ENCODE assay signal across 11 cellular contexts in the genomic region with DNA sequence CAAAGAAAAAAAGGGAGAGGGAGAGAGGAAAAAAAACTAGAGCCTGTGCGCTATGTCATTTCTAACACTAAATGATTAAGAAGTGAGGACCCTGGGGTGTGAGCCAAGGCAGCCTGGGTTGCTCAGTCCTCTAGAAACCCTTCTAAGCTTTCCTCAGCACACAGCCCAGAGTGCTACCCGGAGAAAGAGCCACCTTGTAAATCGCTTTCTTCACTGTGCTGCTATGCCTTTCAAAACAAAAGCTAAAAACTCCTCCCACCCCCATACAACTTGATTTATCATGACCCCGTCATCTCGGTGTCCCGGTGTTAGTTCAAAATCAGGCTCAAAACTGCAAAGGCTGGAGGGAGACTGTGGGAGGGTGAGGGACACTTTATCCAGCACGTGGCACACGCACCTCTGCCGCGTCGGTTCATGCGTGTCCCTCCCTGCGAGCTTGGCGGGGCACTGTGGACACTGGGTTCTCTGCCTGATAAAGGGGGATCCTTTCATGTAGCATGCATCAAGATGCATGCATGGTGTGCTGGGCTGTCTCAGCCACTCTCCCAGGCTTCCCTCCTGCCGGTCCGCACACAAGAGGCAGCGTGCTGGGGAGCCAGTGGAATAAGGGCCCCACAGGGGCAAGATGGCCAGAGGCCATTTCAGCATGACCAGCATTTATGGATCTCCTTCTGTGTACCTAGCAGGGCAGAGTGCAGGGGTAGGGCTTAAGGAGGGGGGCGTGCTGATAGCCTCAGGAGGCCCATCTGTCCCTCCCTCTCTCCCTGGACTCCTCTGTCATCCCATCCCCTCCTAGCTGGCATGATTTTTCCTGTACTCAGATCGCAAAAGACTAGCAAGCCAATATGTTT.
DNase-seq lines count a peak whose midpoint lies in the region; ATAC-seq and TF ChIP-seq lines count a peak whose summit lies in the region.
"Had no signal": no experiment of that assay in that cellular context is flagged by ENCODE, and none has a peak within 500 bp of the region (broad histone marks: within the 10 kb centered on the region; RNA-seq: fewer than 3 reads in every experiment).

No MANE protein-coding gene starts in this region.

- H3K4me3 ChIP-seq in astrocyte of the spinal cord (ENCODE audit: low read depth, low read length) (no peak overlapping the region), iPS-15b (ENCODE audit: low read depth, low read length) (no peak overlapping the region), gastrocnemius medialis (peak overlapping the region in 1 of 4 donors; percentile 30)

- peaks cover 3% of the 10 kb centered on the region for H3K4me1 ChIP-seq in iPS-15b (ENCODE audit: control insufficient read depth, insufficient read depth, low read length)
- peaks cover 38 to 50% of the 10 kb centered on the region in 2 donors for H3K4me1 ChIP-seq in gastrocnemius medialis

- peaks cover 22% of the 10 kb centered on the region for H3K4me1 Mint-ChIP-seq in activated naive CD4-positive, alpha-beta T cell treated with anti-CD3 and anti-CD28 coated beads, Interleukin-2, amount 10 ng/mL, durations not matched to agents 7 days and 5 days

- H3K9me3 ChIP-seq in iPS-15b (ENCODE audit: control insufficient read depth, insufficient read depth, low read length), result no peaks in the 10 kb centered on the region
- H3K9me3 ChIP-seq in gastrocnemius medialis, result no peaks in the 10 kb centered on the region

- in situ Hi-C loops in astrocyte of the spinal cord (cut with HindIII; ENCODE audit: low sequenced_read_pairs), result no loop called here
- in situ Hi-C loops in gastrocnemius medialis (cut with MboI; ENCODE audit: low sequenced_read_pairs in 4 of 4), result no loop called here

- H3K27me3 ChIP-seq in iPS-15b (ENCODE audit: control insufficient read depth, insufficient read depth, low read length) (no peaks in the 10 kb centered on the region), gastrocnemius medialis (no peaks in the 10 kb centered on the region)

- H3K27ac Mint-ChIP-seq in activated naive CD4-positive, alpha-beta T cell treated with anti-CD3 and anti-CD28 coated beads, Interleukin-2, amount 10 ng/mL, durations not matched to agents 7 days and 5 days, result no peak overlapping the region

- CTCF ChIA-PET in activated naive CD4-positive, alpha-beta T cell treated with anti-CD3 and anti-CD28 coated beads, Interleukin-2, amount 10 ng/mL, durations not matched to agents 7 days and 5 days (lab: Charles Lee), result interaction anchor here (1.3 to 3.1 kb wide), 2 partner anchors 10 to 310 kb away, joined by 3 to 9 read pairs; no protein-coding TSS in a partner anchor

- TF ChIP-seq CTCF in astrocyte of the spinal cord (IDR thresholded peaks at IDR 0.05; ENCODE audit: low read depth, low read length), result no peak
- no peak for TF ChIP-seq CTCF in gastrocnemius medialis (IDR thresholded peaks at IDR 0.05 in 4 of 5, conservative IDR thresholded peaks at IDR 0.05 in 1 of 5)

- H3K27me3 Mint-ChIP-seq in activated naive CD4-positive, alpha-beta T cell treated with anti-CD3 and anti-CD28 coated beads, Interleukin-2, amount 10 ng/mL, durations not matched to agents 7 days and 5 days, result peaks cover 47% of the 10 kb centered on the region

- no peak for ATAC-seq in gastrocnemius medialis
- ATAC-seq in HG03196 (IDR thresholded peaks at IDR 0.05; ENCODE audit: unreplicated experiment), result no peak
- ATAC-seq: HCT116 had no signal

- peak overlapping the region; percentile 80 to 92 (median 84) for H3K27ac ChIP-seq in gastrocnemius medialis
- H3K27ac ChIP-seq: C4-2B had no signal

- peaks cover 3% of the 10 kb centered on the region for H3K36me3 ChIP-seq in iPS-15b (ENCODE audit: control insufficient read depth, insufficient read depth, low read length)
- H3K36me3 ChIP-seq in gastrocnemius medialis, result no peaks in the 10 kb centered on the region

- DNase-seq in CD1c-positive myeloid dendritic cell (ENCODE audit: extremely low spot score), result peak; percentile 7
- peak; percentile 32 for DNase-seq in astrocyte of the spinal cord (ENCODE audit: low read depth, low spot score)
- no peak for DNase-seq in gastrocnemius medialis
- DNase-seq in NCI-H1436 (lab: John Stamatoyannopoulos, UW), result no peak
- no peak for DNase-seq in cerebellar cortex (ENCODE audit: low spot score)
- DNase-seq in activated naive CD4-positive, alpha-beta T cell treated with anti-CD3 and anti-CD28 coated beads, Interleukin-2, amount 10 ng/mL, durations not matched to agents 7 days and 5 days, result no peak
- DNase-seq: NCI-H345 had no signal

- no peaks in the 10 kb centered on the region for H3K9me3 Mint-ChIP-seq in activated naive CD4-positive, alpha-beta T cell treated with anti-CD3 and anti-CD28 coated beads, Interleukin-2, amount 10 ng/mL, durations not matched to agents 7 days and 5 days

- peak overlapping the region; percentile 24 for H3K9ac ChIP-seq in iPS-15b (ENCODE audit: low read depth, low read length)

- intact Hi-C loops in gastrocnemius medialis (cut with DNase I; ENCODE audit: low total_unique reads), result loop anchor here (5.0 kb wide), 2 partner anchors 103 to 152 kb away; no protein-coding TSS in a partner anchor

- no peaks in the 10 kb centered on the region for H3K36me3 Mint-ChIP-seq in activated naive CD4-positive, alpha-beta T cell treated with anti-CD3 and anti-CD28 coated beads, Interleukin-2, amount 10 ng/mL, durations not matched to agents 7 days and 5 days

- TF ChIP-seq POLR2A in gastrocnemius medialis (IDR thresholded peaks at IDR 0.05), result no peak

- no peak overlapping the region for H3K4me3 Mint-ChIP-seq in activated naive CD4-positive, alpha-beta T cell treated with anti-CD3 and anti-CD28 coated beads, Interleukin-2, amount 10 ng/mL, durations not matched to agents 7 days and 5 days

Comparison
In these comparisons a context has a peak if more than half of its experiments do, and no peak if none do; other contexts are left out.
1. DNase-seq: peak in CD1c-positive myeloid dendritic cell (single experiment) and astrocyte of the spinal cord (single experiment); none in gastrocnemius medialis (0 of 2), NCI-H1436 (single experiment), cerebellar cortex (single experiment) and activated naive CD4-positive, alpha-beta T cell treated with anti-CD3 and anti-CD28 coated beads, Interleukin-2, amount 10 ng/mL, durations not matched to agents 7 days and 5 days (single experiment).